In genomic region chr6:108952776-108953486, GRCh38 we compare ENCODE assay signal across 29 cellular contexts.
DNase-seq lines count a peak whose midpoint lies in the region; ATAC-seq, FAIRE-seq and TF ChIP-seq lines count a peak whose summit lies in the region.
"Had no signal": no experiment of that assay in that cellular context is flagged by ENCODE, and none has a peak within 500 bp of the region (broad histone marks: within the 10 kb centered on the region; RNA-seq: fewer than 3 reads in every experiment).

No MANE protein-coding gene starts in this region.

- peak overlapping the region; percentile 35; the same call in 1 of the 2 replicates for H3K4me3 ChIP-seq in ACC112 (ENCODE audit: low read depth, low read length)
- H3K4me3 ChIP-seq in K562 = no peak overlapping the region
- H3K4me3 ChIP-seq in mesenchymal stem cell (ENCODE audit: insufficient read depth in 1 of 2, low read depth in 1 of 2, low read length in 2 of 2) = peak overlapping the region; percentile 7 to 50
- H3K4me3 ChIP-seq in sigmoid colon = peak overlapping the region in 1 of 4 donors; percentile 21
- H3K4me3 ChIP-seq: PC-9, tibial artery had no signal

- peak overlapping the region in 1 of 2 experiments; percentile 29; a peak in 1 of 4 replicates for H3K9ac ChIP-seq in K562 (ENCODE audit: insufficient read depth in 1 of 2, low read depth in 2 of 2, low read length in 2 of 2)
- H3K9ac ChIP-seq in mesenchymal stem cell (ENCODE audit: low read length) = peak overlapping the region; percentile 71

- H3K27me3 ChIP-seq in ACC112 (ENCODE audit: insufficient read depth, low read length) (no peaks in the 10 kb centered on the region), K562 (ENCODE audit: control insufficient read depth in 2 of 2, insufficient read depth in 2 of 2, low read length in 2 of 2) (peaks cover 0 to 21% of the 10 kb centered on the region in 2 experiments; a peak in 1 of 5 replicates), mesenchymal stem cell (ENCODE audit: control insufficient read depth in 1 of 2, insufficient read depth in 1 of 2, low read length in 2 of 2) (no peaks in the 10 kb centered on the region), sigmoid colon (no peaks in the 10 kb centered on the region)
- H3K27me3 ChIP-seq: BE2C, tibial artery had no signal

- H3K27ac ChIP-seq in ACC112 (ENCODE audit: low read depth, low read length) = no peak overlapping the region
- no peak overlapping the region for H3K27ac ChIP-seq in K562 (ENCODE audit: extremely low read depth, low read depth, low read length)
- no peak overlapping the region for H3K27ac ChIP-seq in mesenchymal stem cell (ENCODE audit: low read length, poor library complexity, severe bottlenecking)
- peak overlapping the region; percentile 40 to 70 (median 52) for H3K27ac ChIP-seq in sigmoid colon
- H3K27ac ChIP-seq: PC-9, tibial artery, WERI-Rb-1 had no signal

- H3K79me1 ChIP-seq in mesenchymal stem cell (replicated peaks; ENCODE audit: low read length, poor library complexity, severe bottlenecking) = no peaks in the 10 kb centered on the region

- in situ Hi-C loops in K562 (cut with MboI) = no loop called here

- POLR2A ChIA-PET in K562 (lab: Yijun Ruan, JAX) = interaction anchor here (3.1 kb wide), 1 partner anchor 8 kb away, joined by 12 read pairs; no protein-coding TSS in a partner anchor

- 16% methylated on average over 27 of the region's 27 CpGs for WGBS in K562 (ENCODE audit: insufficient coverage, low coverage, missing lambda C conversion rate)
- WGBS in mesenchymal stem cell = 90% methylated on average over 25 of the region's 27 CpGs
- 80 to 86% methylated on average over 27 of the region's 27 CpGs for WGBS in sigmoid colon, 2 donors

- no peak overlapping the region for H2BK15ac ChIP-seq in mesenchymal stem cell (ENCODE audit: low read depth, poor library complexity, severe bottlenecking)

- no peak overlapping the region for H3K14ac ChIP-seq in mesenchymal stem cell (ENCODE audit: low read length in 2 of 2)

- no peaks in the 10 kb centered on the region for H3K9me3 ChIP-seq in K562 (replicated peaks; ENCODE audit: control insufficient read depth, insufficient read depth, low read depth, low read length)
- H3K9me3 ChIP-seq in mesenchymal stem cell (ENCODE audit: control insufficient read depth, low read length) = no peaks in the 10 kb centered on the region
- H3K9me3 ChIP-seq in sigmoid colon = no peaks in the 10 kb centered on the region
- H3K9me3 ChIP-seq: BE2C, tibial artery had no signal

- intact Hi-C loops in K562 (cut with micrococcal nuclease) (no loop called here), sigmoid colon (cut with DNase I) (no loop called here)

- no TSS peak for BruUV-seq in K562 (replicated peaks; lab: Mats Ljungman, UMichigan)

- peak overlapping the region; percentile 79 for H4K91ac ChIP-seq in mesenchymal stem cell (ENCODE audit: low read length)

- no peak for DNase-seq in K562 (ENCODE audit: extremely low read depth in 1 of 4, low spot score in 3 of 4)
- DNase-seq in mesenchymal stem cell = no peak
- DNase-seq in sigmoid colon = peak; percentile 73
- DNase-seq in NCI-H774 (lab: John Stamatoyannopoulos, UW) = no peak
- DNase-seq: ACHN; activated CD4-positive, alpha-beta T cell treated with anti-CD3 and anti-CD28 coated beads for 48 hours; activated CD8-positive, alpha-beta memory T cell treated with anti-CD3 and anti-CD28 coated beads for 24 hours; activated gamma-delta T cell; BE2C; CD8-positive, alpha-beta memory T cell; DMS 273 treated with DMSO at 0.1 percent for 48 hours; effector CD4-positive, alpha-beta T cell; EL; hypothalamus; NCI-H1694 treated with DMSO at 0.1 percent for 48 hours; NCI-H2171; NCI-H510A; PC-9; SHP77; stimulated activated naive CD8-positive, alpha-beta T cell treated with anti-CD3 and anti-CD28 coated beads, Interleukin-15, amount 100 ng/mL, for 72 hours; tibial artery; WERI-Rb-1 had no signal

- no peak for TF ChIP-seq POLR2A in K562 (conservative IDR thresholded peaks at IDR 0.05)
- no peak for TF ChIP-seq POLR2A in sigmoid colon (IDR thresholded peaks at IDR 0.05)

- H3K79me2 ChIP-seq in ACC112 (ENCODE audit: control insufficient read depth, insufficient read depth, low read length, unreplicated experiment) (no peaks in the 10 kb centered on the region), K562 (ENCODE audit: control insufficient read depth, insufficient read depth, low read length) (no peaks in the 10 kb centered on the region)

- no peak for TF ChIP-seq RAD21 in K562 (CRISPR knock-in tag; conservative IDR thresholded peaks at IDR 0.05 in 1 of 2, IDR thresholded peaks at IDR 0.05 in 1 of 2)

- no peak for TF ChIP-seq EP300 in K562 (IDR thresholded peaks at IDR 0.05; ENCODE audit: low read length)
- TF ChIP-seq EP300 in sigmoid colon (IDR thresholded peaks at IDR 0.05) = no peak

- no peaks in the 10 kb centered on the region for H4K20me1 ChIP-seq in K562 (replicated peaks; ENCODE audit: control insufficient read depth, insufficient read depth, low read length)

- no peak overlapping the region for H3K4ac ChIP-seq in mesenchymal stem cell (ENCODE audit: low read depth in 1 of 2, low read length in 2 of 2)

- TF ChIP-seq CTCF in K562 (IDR thresholded peaks at IDR 0.05 in 2 of 3, conservative IDR thresholded peaks at IDR 0.05 in 1 of 3; ENCODE audit: insufficient read depth in 2 of 3, low read depth in 1 of 3, low read length in 3 of 3) = no peak
- TF ChIP-seq CTCF in sigmoid colon (IDR thresholded peaks at IDR 0.05) = no peak

- no peak overlapping the region for H4K8ac ChIP-seq in mesenchymal stem cell (ENCODE audit: low read length)

- no peak overlapping the region for H3K18ac ChIP-seq in mesenchymal stem cell (ENCODE audit: low read depth in 1 of 2, low read length in 2 of 2)

- H2BK12ac ChIP-seq in mesenchymal stem cell (ENCODE audit: low read length in 2 of 2) = no peak overlapping the region

- no peak overlapping the region for H2AK5ac ChIP-seq in mesenchymal stem cell (ENCODE audit: low read length, severe bottlenecking)

- no peak for ATAC-seq in K562
- no peak for ATAC-seq in HG02870 (IDR thresholded peaks at IDR 0.05; ENCODE audit: unreplicated experiment)
- ATAC-seq in GM19467 (IDR thresholded peaks at IDR 0.05; ENCODE audit: unreplicated experiment) = no peak
- no peak for ATAC-seq in HG02852 (IDR thresholded peaks at IDR 0.05; ENCODE audit: unreplicated experiment)
- ATAC-seq: stimulated activated naive CD8-positive, alpha-beta T cell treated with anti-CD3 and anti-CD28 coated beads, Interleukin-15, amount 100 ng/mL, for 72 hours had no signal

- H3K9me1 ChIP-seq in K562 (ENCODE audit: control insufficient read depth, insufficient read depth, low read length) = no peaks in the 10 kb centered on the region

- no peak for FAIRE-seq in K562 (lab: Jason Lieb, UNC)
- FAIRE-seq: frontal cortex, GM12891, H1 had no signal

- H3K4me1 ChIP-seq in ACC112 (ENCODE audit: control insufficient read depth, insufficient read depth, low read length, unreplicated experiment) (peaks cover 11% of the 10 kb centered on the region), K562 (replicated peaks in 1 of 2; ENCODE audit: control insufficient read depth in 2 of 2, insufficient read depth in 2 of 2, low read length in 2 of 2) (peaks cover 0 to 4% of the 10 kb centered on the region in 2 experiments; a peak in 2 of 5 replicates), mesenchymal stem cell (ENCODE audit: control insufficient read depth, insufficient read depth, low read depth, low read length) (peaks cover 7% of the 10 kb centered on the region), sigmoid colon (peaks cover 0 to 38% (median 17%) of the 10 kb centered on the region in 4 donors)

- H3K4me2 ChIP-seq in K562 (ENCODE audit: insufficient read depth, low read length) = no peak overlapping the region
- H3K4me2 ChIP-seq in mesenchymal stem cell (ENCODE audit: low read length, poor library complexity, severe bottlenecking) = no peak overlapping the region
- H3K4me2 ChIP-seq: PC-9 had no signal

- H3K36me3 ChIP-seq in ACC112 (ENCODE audit: insufficient read depth, low read length) (no peaks in the 10 kb centered on the region), K562 (ENCODE audit: control insufficient read depth, insufficient read depth, low read length) (no peaks in the 10 kb centered on the region), mesenchymal stem cell (ENCODE audit: control insufficient read depth in 1 of 2, insufficient read depth in 2 of 2, low read depth in 1 of 2, low read length in 2 of 2) (peaks cover 0 to 3% of the 10 kb centered on the region in 2 experiments), sigmoid colon (no peaks in the 10 kb centered on the region)
- H3K36me3 ChIP-seq: BE2C, tibial artery, WERI-Rb-1 had no signal

- CTCF ChIA-PET in K562 (lab: Yijun Ruan, JAX; ENCODE audit: low intra/inter-chr PET ratio) = no interaction called here

- H2BK5ac ChIP-seq in mesenchymal stem cell (ENCODE audit: low read depth, low read length, poor library complexity, severe bottlenecking) = no peak overlapping the region

- peak overlapping the region; percentile 86 for H2AFZ ChIP-seq in ACC112 (ENCODE audit: low read length, unreplicated experiment)
- peak overlapping the region; percentile 41; the same call in 1 of the 2 replicates for H2AFZ ChIP-seq in K562 (ENCODE audit: low read depth, low read length)
- no peak overlapping the region for H2AFZ ChIP-seq in mesenchymal stem cell (ENCODE audit: low read depth, low read length)
- H2AFZ ChIP-seq: PC-9 had no signal

- peak overlapping the region in 1 of 2 experiments; percentile 19 for H3K23ac ChIP-seq in mesenchymal stem cell (ENCODE audit: low read length in 2 of 2)

- H2BK120ac ChIP-seq in mesenchymal stem cell (ENCODE audit: low read depth, low read length) = no peak overlapping the region

TF ChIP-seq in K562, 482 proteins besides CTCF, POLR2A, EP300 and RAD21:
- TF ChIP-seq GTF2A2 (tag; IDR thresholded peaks at IDR 0.05) = no peak
- TF ChIP-seq ZNF124 (CRISPR knock-in tag; IDR thresholded peaks at IDR 0.05) = no peak
- TF ChIP-seq RNF2 (IDR thresholded peaks at IDR 0.05) = 0 out of 2 replicates have a peak, but pooled peaks have one; percentile 12
- peak; percentile 92 for TF ChIP-seq CBX8 (IDR thresholded peaks at IDR 0.05; ENCODE audit: borderline replicate concordance, extremely low read depth, low read depth, low read length, poor library complexity, severe bottlenecking)
- peak; percentile 28 for TF ChIP-seq HMGN3 (IDR thresholded peaks at IDR 0.05; ENCODE audit: borderline replicate concordance, extremely low read depth, insufficient read length, low read depth, low read length)
- no peak for TF ChIP-seq C11orf30 (IDR thresholded peaks at IDR 0.05; ENCODE audit: low read depth)

Comparison
In these comparisons a context has a peak if more than half of its experiments do, and no peak if none do; other contexts are left out.
1. H3K27ac ChIP-seq: peak in sigmoid colon (4 of 4); none in ACC112 (single experiment), K562 (single experiment) and mesenchymal stem cell (single experiment).